Comparison of ENCODE assay signal across 7 cellular contexts in the genomic region with DNA sequence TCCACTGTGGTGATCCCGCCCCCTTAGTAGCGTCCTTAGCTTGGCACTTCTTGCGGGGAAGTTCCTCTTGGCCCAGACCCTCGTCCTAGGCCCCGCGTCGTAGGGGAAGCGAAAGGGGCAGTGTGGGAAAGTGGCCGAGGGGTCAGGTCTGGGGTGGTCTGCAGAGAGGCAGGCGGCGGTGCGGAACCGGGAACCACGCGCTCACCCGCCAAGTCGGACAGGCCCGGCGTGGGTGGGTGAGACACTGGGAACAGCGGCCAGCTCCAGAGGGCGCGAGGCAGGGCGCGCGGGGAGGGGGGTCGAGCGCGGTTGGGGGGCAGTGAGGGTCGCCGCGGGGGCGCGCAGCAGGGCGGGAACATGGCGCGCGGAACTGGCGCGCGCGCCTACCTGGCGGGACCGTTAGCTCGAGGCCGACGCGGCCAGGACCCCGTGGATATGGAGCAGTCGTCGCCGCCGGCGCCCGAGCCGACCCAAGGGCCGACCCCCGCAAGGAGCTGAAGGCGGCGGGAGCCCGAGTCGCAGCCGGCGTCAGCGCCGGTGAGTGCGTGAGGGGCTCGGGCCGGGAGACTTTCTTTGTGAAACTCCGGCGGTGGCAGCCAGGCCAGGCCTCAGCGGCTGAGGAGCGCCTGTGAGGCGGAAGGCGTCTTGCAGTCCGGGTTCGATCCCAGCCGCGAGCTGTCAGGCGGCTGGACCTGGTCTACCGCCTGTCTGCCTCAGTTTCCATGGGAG.
"Had no signal": no experiment of that assay in that cellular context is flagged by ENCODE, and none has a peak within 500 bp of the region (broad histone marks: within the 10 kb centered on the region; RNA-seq: fewer than 3 reads in every experiment).

No MANE protein-coding gene starts in this region.

- H3K4me3 ChIP-seq: GM23248, K562 had no signal

- H3K27ac Mint-ChIP-seq: H9 had no signal

- H3K4me3 Mint-ChIP-seq: H9 had no signal

- H3K27ac ChIP-seq: GM23248 had no signal

- DNase-seq: GM23248, GOT3, H9, HCEC 1CT, IMR-90, KG1 had no signal

- H3K4me1 Mint-ChIP-seq: H9 had no signal

- ATAC-seq: K562 had no signal
